8 cellular contexts compared by ENCODE assay signal in the genomic region with DNA sequence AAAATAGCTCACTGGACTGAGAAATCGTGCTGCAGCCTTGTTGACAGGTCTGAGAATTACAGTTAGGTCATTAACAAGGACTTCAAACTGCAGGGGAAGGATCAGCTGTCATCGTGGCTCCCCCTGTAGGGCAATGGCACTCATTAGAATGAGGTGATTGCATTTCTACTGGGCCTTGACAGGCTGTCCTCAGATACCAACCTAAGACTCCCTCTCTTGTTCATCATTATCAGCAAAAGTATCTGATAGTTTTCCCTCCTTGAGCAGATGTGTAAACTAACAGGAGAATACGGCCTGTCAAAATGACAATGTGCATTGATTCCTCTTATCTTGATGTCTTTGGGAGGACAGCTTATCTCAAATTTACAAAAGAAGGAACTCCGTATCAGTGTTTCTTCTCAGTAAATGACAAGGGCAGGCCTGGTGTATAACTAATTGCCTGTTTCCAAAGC.
DNase-seq lines count a peak whose midpoint lies in the region; ATAC-seq and TF ChIP-seq lines count a peak whose summit lies in the region.

No MANE protein-coding gene starts in this region.

- H3K27ac ChIP-seq in foreskin keratinocyte = no peak overlapping the region

- peak; percentile 78 for TF ChIP-seq CTCF in foreskin keratinocyte (conservative IDR thresholded peaks at IDR 0.05)

- H3K27me3 ChIP-seq in foreskin keratinocyte = no peaks in the 10 kb centered on the region

- DNase-seq in COLO829 (ENCODE audit: low spot score) (peak; percentile 48), RPMI8226 (peak; percentile 63), foreskin keratinocyte (peak; percentile 19 to 45), HCEC 1CT (no peak)

- ATAC-seq in GM18867 (IDR thresholded peaks at IDR 0.05; ENCODE audit: unreplicated experiment) (peak; percentile 91), HG03565 (IDR thresholded peaks at IDR 0.05; ENCODE audit: unreplicated experiment) (peak; percentile 73), foreskin keratinocyte (peak; percentile 88), GM21528 (IDR thresholded peaks at IDR 0.05; ENCODE audit: low FRiP score, unreplicated experiment) (no peak), HG03354 (IDR thresholded peaks at IDR 0.05; ENCODE audit: poor library complexity, severe bottlenecking, unreplicated experiment) (no peak)

- H3K4me1 ChIP-seq in foreskin keratinocyte = no peaks in the 10 kb centered on the region

Comparison
In these comparisons a context has a peak if more than half of its experiments do, and no peak if none do; other contexts are left out.
1. ATAC-seq: peak in GM18867 (single experiment), HG03565 (single experiment) and foreskin keratinocyte (single experiment); none in GM21528 (single experiment) and HG03354 (single experiment).